Comparison of ENCODE assay signal across 34 cellular contexts in genomic region chr4:182932651-182933050, GRCh38.
"Had no signal": no experiment of that assay in that cellular context is flagged by ENCODE, and none has a peak within 500 bp of the region (broad histone marks: within the 10 kb centered on the region; RNA-seq: fewer than 3 reads in every experiment).

No MANE protein-coding gene starts in this region.

- H3K36me3 Mint-ChIP-seq: activated CD4-positive, alpha-beta memory T cell treated with anti-CD3 and anti-CD28 coated beads for 36 hours; activated naive CD4-positive, alpha-beta T cell treated with anti-CD3 and anti-CD28 coated beads, Interleukin-2, amount 10 ng/mL, durations not matched to agents 7 days and 5 days; activated naive CD4-positive, alpha-beta T cell treated with anti-CD3 and anti-CD28 coated beads, Interleukin-2, amount 50 U/mL, for 24 hours; activated naive CD8-positive, alpha-beta T cell; activated naive CD8-positive, alpha-beta T cell treated with anti-CD3 and anti-CD28 coated beads, Interleukin-2, amount 10 ng/mL, durations not matched to agents 7 days and 5 days had no signal

- H3K9me3 ChIP-seq: body of pancreas, breast epithelium had no signal

- DNase-seq: activated B cell treated with CpG ODN at 0.5 μM for 24 hours; activated CD4-positive, alpha-beta memory T cell treated with anti-CD3 and anti-CD28 coated beads for 36 hours; activated CD4-positive, alpha-beta T cell treated with anti-CD3 and anti-CD28 coated beads for 4 hours; activated CD4-positive, alpha-beta T cell treated with anti-CD3 and anti-CD28 coated beads, Interleukin-2, amount 10 ng/mL, durations not matched to agents 24 days and 14 days; activated CD4-positive, alpha-beta T cell treated with anti-CD3 and anti-CD28 coated beads, Interleukin-2, amount 50 U/mL, for 1 hour; activated CD4-positive, alpha-beta T cell treated with anti-CD3 and anti-CD28 coated beads, Interleukin-2, amount 50 U/mL, for 4 hours; activated CD4-positive, CD25-positive, alpha-beta regulatory T cell treated with anti-CD3 and anti-CD28 coated beads, Interleukin-2, amount 50 U/mL, for 72 hours; activated CD8-positive, alpha-beta memory T cell treated with anti-CD3 and anti-CD28 coated beads, Interleukin-2, amount 50 U/mL, for 4 hours; activated CD8-positive, alpha-beta T cell treated with anti-CD3 and anti-CD28 coated beads for 36 hours; activated gamma-delta T cell; activated naive CD4-positive, alpha-beta T cell treated with anti-CD3 and anti-CD28 coated beads, Interleukin-2, amount 10 ng/mL, durations not matched to agents 7 days and 5 days; activated naive CD4-positive, alpha-beta T cell treated with Interleukin-2 at 50 U/mL for 16 hours; activated naive CD8-positive, alpha-beta T cell treated with anti-CD3 and anti-CD28 coated beads, Interleukin-2, amount 10 ng/mL, durations not matched to agents 7 days and 5 days; activated naive CD8-positive, alpha-beta T cell treated with anti-CD3 and anti-CD28 coated beads, Interleukin-2, amount 50 U/mL, for 24 hours; activated T-cell treated with anti-CD3 and anti-CD28 coated beads for 4 hours; activated T-cell treated with anti-CD3 and anti-CD28 coated beads, Interleukin-2, amount 50 U/mL, for 1 hour; activated T-cell treated with anti-CD3 and anti-CD28 coated beads, Interleukin-2, amount 50 U/mL, for 4 hours; activated T-cell treated with anti-CD3 and anti-CD28 coated beads, Interleukin-2, amount 50 U/mL, for 72 hours; amniotic stem cell; aorta; body of pancreas; brain microvascular endothelial cell; central memory CD4-positive, alpha-beta T cell; T-helper 1 cell; T-helper 2 cell; T-helper 9 cell had no signal

- ATAC-seq: activated CD8-positive, alpha-beta T cell treated with anti-CD3 and anti-CD28 coated beads for 36 hours; activated naive CD8-positive, alpha-beta T cell treated with anti-CD3 and anti-CD28 coated beads, Interleukin-2, amount 50 U/mL, for 24 hours; activated T-cell treated with anti-CD3 and anti-CD28 coated beads, Interleukin-2, amount 50 U/mL, for 4 hours; activated T-cell treated with anti-CD3 and anti-CD28 coated beads, Interleukin-2, amount 50 U/mL, for 72 hours; activated T-helper 17 cell treated with anti-CD3 and anti-CD28 coated beads, Interleukin-2, amount 50 U/mL, for 72 hours; body of pancreas had no signal

- H3K36me3 ChIP-seq: brain microvascular endothelial cell, breast epithelium had no signal

- H3K9me3 Mint-ChIP-seq: activated B cell treated with CpG ODN at 0.5 μM for 24 hours; activated CD4-positive, alpha-beta memory T cell treated with anti-CD3 and anti-CD28 coated beads for 36 hours; activated CD4-positive, alpha-beta T cell treated with anti-CD3 and anti-CD28 coated beads, Interleukin-2, amount 10 ng/mL, durations not matched to agents 24 days and 14 days; activated CD8-positive, alpha-beta T cell treated with anti-CD3 and anti-CD28 coated beads for 36 hours; activated naive CD4-positive, alpha-beta T cell treated with anti-CD3 and anti-CD28 coated beads, Interleukin-2, amount 10 ng/mL, durations not matched to agents 7 days and 5 days; activated naive CD4-positive, alpha-beta T cell treated with anti-CD3 and anti-CD28 coated beads, Interleukin-2, amount 50 U/mL, for 24 hours; activated naive CD8-positive, alpha-beta T cell treated with anti-CD3 and anti-CD28 coated beads, Interleukin-2, amount 10 ng/mL, durations not matched to agents 7 days and 5 days; activated naive CD8-positive, alpha-beta T cell treated with anti-CD3 and anti-CD28 coated beads, Interleukin-2, amount 50 U/mL, for 24 hours; activated T-cell treated with anti-CD3 and anti-CD28 coated beads, Interleukin-2, amount 50 U/mL, for 4 hours; activated T-cell treated with anti-CD3 and anti-CD28 coated beads, Interleukin-2, amount 50 U/mL, for 72 hours; activated T-helper 1 cell treated with anti-CD3 and anti-CD28 coated beads, Interleukin-12 subunit alpha, Interleukin-12 subunit beta, Interleukin-2, Interleukin-4 antibody, amounts not matched to agents 30 ng/mL and 10 ng/mL and 1 ng/mL, durations not matched to agents 14 hours and 24 hours and 36 hours; activated T-helper 17 cell treated with anti-CD3 and anti-CD28 coated beads, Interleukin-2, amount 50 U/mL, for 72 hours; T-helper 1 cell treated with Interleukin-12 subunit alpha and Interleukin-12 subunit beta and Interleukin-4 antibody, amounts not matched to agents 30 μg/mL and 1 μg/mL, for 36 hours; T-helper 2 cell treated with Interferon-gamma antibody and Interleukin-4, amounts not matched to agents 5 μg/mL and 100 μg/mL, for 36 hours had no signal

- H3K4me3 Mint-ChIP-seq: activated B cell treated with CpG ODN at 0.5 μM for 24 hours; activated CD4-positive, alpha-beta memory T cell treated with anti-CD3 and anti-CD28 coated beads for 36 hours; activated CD4-positive, alpha-beta T cell treated with anti-CD3 and anti-CD28 coated beads, Interleukin-2, amount 10 ng/mL, durations not matched to agents 24 days and 14 days; activated CD8-positive, alpha-beta T cell treated with anti-CD3 and anti-CD28 coated beads for 36 hours; activated naive CD4-positive, alpha-beta T cell treated with anti-CD3 and anti-CD28 coated beads, Interleukin-2, amount 10 ng/mL, durations not matched to agents 7 days and 5 days; activated naive CD4-positive, alpha-beta T cell treated with anti-CD3 and anti-CD28 coated beads, Interleukin-2, amount 50 U/mL, for 24 hours; activated naive CD8-positive, alpha-beta T cell; activated naive CD8-positive, alpha-beta T cell treated with anti-CD3 and anti-CD28 coated beads, Interleukin-2, amount 10 ng/mL, durations not matched to agents 7 days and 5 days; activated naive CD8-positive, alpha-beta T cell treated with anti-CD3 and anti-CD28 coated beads, Interleukin-2, amount 50 U/mL, for 24 hours; activated T-cell treated with anti-CD3 and anti-CD28 coated beads, Interleukin-2, amount 50 U/mL, for 4 hours; activated T-cell treated with anti-CD3 and anti-CD28 coated beads, Interleukin-2, amount 50 U/mL, for 72 hours; activated T-helper 1 cell treated with anti-CD3 and anti-CD28 coated beads, Interleukin-12 subunit alpha, Interleukin-12 subunit beta, Interleukin-2, Interleukin-4 antibody, amounts not matched to agents 30 ng/mL and 10 ng/mL and 1 ng/mL, durations not matched to agents 14 hours and 24 hours and 36 hours; activated T-helper 17 cell treated with anti-CD3 and anti-CD28 coated beads, Interleukin-2, amount 50 U/mL, for 72 hours; T-helper 1 cell treated with Interleukin-12 subunit alpha and Interleukin-12 subunit beta and Interleukin-4 antibody, amounts not matched to agents 30 μg/mL and 1 μg/mL, for 36 hours; T-helper 2 cell treated with Interferon-gamma antibody and Interleukin-4, amounts not matched to agents 5 μg/mL and 100 μg/mL, for 36 hours had no signal

- H3K4me1 Mint-ChIP-seq: activated B cell treated with CpG ODN at 0.5 μM for 24 hours; activated CD4-positive, alpha-beta T cell treated with anti-CD3 and anti-CD28 coated beads, Interleukin-2, amount 10 ng/mL, durations not matched to agents 24 days and 14 days; activated naive CD4-positive, alpha-beta T cell treated with anti-CD3 and anti-CD28 coated beads, Interleukin-2, amount 10 ng/mL, durations not matched to agents 7 days and 5 days; activated naive CD4-positive, alpha-beta T cell treated with anti-CD3 and anti-CD28 coated beads, Interleukin-2, amount 50 U/mL, for 24 hours; activated naive CD8-positive, alpha-beta T cell treated with anti-CD3 and anti-CD28 coated beads, Interleukin-2, amount 10 ng/mL, durations not matched to agents 7 days and 5 days; activated naive CD8-positive, alpha-beta T cell treated with anti-CD3 and anti-CD28 coated beads, Interleukin-2, amount 50 U/mL, for 24 hours; activated T-helper 17 cell treated with anti-CD3 and anti-CD28 coated beads, Interleukin-2, amount 50 U/mL, for 72 hours had no signal

- H3K27ac Mint-ChIP-seq: activated B cell treated with CpG ODN at 0.5 μM for 24 hours; activated CD4-positive, alpha-beta memory T cell treated with anti-CD3 and anti-CD28 coated beads for 36 hours; activated CD4-positive, alpha-beta T cell treated with anti-CD3 and anti-CD28 coated beads, Interleukin-2, amount 10 ng/mL, durations not matched to agents 24 days and 14 days; activated CD8-positive, alpha-beta T cell treated with anti-CD3 and anti-CD28 coated beads for 36 hours; activated naive CD4-positive, alpha-beta T cell treated with anti-CD3 and anti-CD28 coated beads, Interleukin-2, amount 10 ng/mL, durations not matched to agents 7 days and 5 days; activated naive CD4-positive, alpha-beta T cell treated with anti-CD3 and anti-CD28 coated beads, Interleukin-2, amount 50 U/mL, for 24 hours; activated naive CD8-positive, alpha-beta T cell; activated naive CD8-positive, alpha-beta T cell treated with anti-CD3 and anti-CD28 coated beads, Interleukin-2, amount 10 ng/mL, durations not matched to agents 7 days and 5 days; activated naive CD8-positive, alpha-beta T cell treated with anti-CD3 and anti-CD28 coated beads, Interleukin-2, amount 50 U/mL, for 24 hours; activated T-cell treated with anti-CD3 and anti-CD28 coated beads, Interleukin-2, amount 50 U/mL, for 72 hours; activated T-helper 1 cell treated with anti-CD3 and anti-CD28 coated beads, Interleukin-12 subunit alpha, Interleukin-12 subunit beta, Interleukin-2, Interleukin-4 antibody, amounts not matched to agents 30 ng/mL and 10 ng/mL and 1 ng/mL, durations not matched to agents 14 hours and 24 hours and 36 hours; activated T-helper 17 cell treated with anti-CD3 and anti-CD28 coated beads, Interleukin-2, amount 50 U/mL, for 72 hours; T-helper 1 cell treated with Interleukin-12 subunit alpha and Interleukin-12 subunit beta and Interleukin-4 antibody, amounts not matched to agents 30 μg/mL and 1 μg/mL, for 36 hours; T-helper 2 cell treated with Interferon-gamma antibody and Interleukin-4, amounts not matched to agents 5 μg/mL and 100 μg/mL, for 36 hours had no signal

- H3K4me3 ChIP-seq: body of pancreas, breast epithelium had no signal

- H3K27ac ChIP-seq: body of pancreas, breast epithelium, VCaP had no signal

- H3K27me3 ChIP-seq: body of pancreas, brain microvascular endothelial cell, breast epithelium had no signal

- H3K4me1 ChIP-seq: body of pancreas, breast epithelium had no signal

- H3K27me3 Mint-ChIP-seq: activated naive CD4-positive, alpha-beta T cell treated with anti-CD3 and anti-CD28 coated beads, Interleukin-2, amount 50 U/mL, for 24 hours; activated naive CD8-positive, alpha-beta T cell had no signal
